In genomic region chr9:108967916-108968315, GRCh38 we compare ENCODE assay signal across 15 cellular contexts.
"Had no signal": no experiment of that assay in that cellular context is flagged by ENCODE, and none has a peak within 500 bp of the region (broad histone marks: within the 10 kb centered on the region; RNA-seq: fewer than 3 reads in every experiment).

No MANE protein-coding gene starts in this region.

- H3K27me3 Mint-ChIP-seq: activated naive CD8-positive, alpha-beta T cell; activated T-helper 17 cell treated with anti-CD3 and anti-CD28 coated beads, Interleukin-2, amount 50 U/mL, for 72 hours; memory B cell had no signal

- DNase-seq: activated T-cell treated with anti-CD3 and anti-CD28 coated beads, Interleukin-2, amount 50 U/mL, for 1 hour; adrenal gland; cerebellar nuclear complex; immature natural killer cell; kidney glomerular epithelial cell; nephron progenitor cell; stimulated activated CD4-positive, alpha-beta T cell treated with anti-CD3 and anti-CD28 coated beads, Interleukin-4, amount 100 ng/mL, for 24 hours; stimulated activated naive CD4-positive, alpha-beta T cell treated with Interleukin-2 at 50 U/mL for 16 hours; thyroid gland; upper lobe of right lung had no signal

- H3K4me1 Mint-ChIP-seq: activated T-helper 17 cell treated with anti-CD3 and anti-CD28 coated beads, Interleukin-2, amount 50 U/mL, for 72 hours; immature natural killer cell; memory B cell; nephron progenitor cell had no signal

- H3K36me3 Mint-ChIP-seq: memory B cell had no signal

- H3K27ac ChIP-seq: breast epithelium, thyroid gland, upper lobe of right lung had no signal

- H3K9me3 ChIP-seq: adrenal gland, breast epithelium, thyroid gland, upper lobe of right lung had no signal

- H3K9me3 Mint-ChIP-seq: immature natural killer cell had no signal

- H3K36me3 ChIP-seq: breast epithelium had no signal

- H3K4me3 Mint-ChIP-seq: activated naive CD8-positive, alpha-beta T cell; activated T-helper 17 cell treated with anti-CD3 and anti-CD28 coated beads, Interleukin-2, amount 50 U/mL, for 72 hours; immature natural killer cell; memory B cell; nephron progenitor cell had no signal

- H3K27me3 ChIP-seq: adrenal gland, breast epithelium, thyroid gland, upper lobe of right lung had no signal

- ATAC-seq: activated T-helper 17 cell treated with anti-CD3 and anti-CD28 coated beads, Interleukin-2, amount 50 U/mL, for 72 hours; SK-N-SH treated with all-trans-retinoic acid at 6 μM for 48 hours; upper lobe of right lung had no signal

- H3K4me3 ChIP-seq: adrenal gland, breast epithelium, thyroid gland, upper lobe of right lung had no signal

- H3K4me1 ChIP-seq: breast epithelium, upper lobe of right lung had no signal

- H3K27ac Mint-ChIP-seq: activated naive CD8-positive, alpha-beta T cell; activated T-helper 17 cell treated with anti-CD3 and anti-CD28 coated beads, Interleukin-2, amount 50 U/mL, for 72 hours; immature natural killer cell; memory B cell had no signal
